In genomic region chr4:42282081-42282901, GRCh38 we compare ENCODE assay signal across 8 cellular contexts.
DNase-seq lines count a peak whose midpoint lies in the region; ATAC-seq and TF ChIP-seq lines count a peak whose summit lies in the region.

No MANE protein-coding gene starts in this region.

- H3K4me3 ChIP-seq in AG04450 (ENCODE audit: low read depth, low read length) (no peak overlapping the region), GM06990 (replicated peaks; ENCODE audit: low read depth, low read length) (no peak overlapping the region; the same call in 1 of the 2 replicates), Karpas-422 (ENCODE audit: low read length) (no peak overlapping the region), PC-3 (ENCODE audit: low read length) (peak overlapping the region; percentile 14; the same call in 1 of the 2 replicates), suprapubic skin (no peak overlapping the region)

- H3K9me2 ChIP-seq in Karpas-422 (replicated peaks; ENCODE audit: insufficient read depth, low read length): no peaks in the 10 kb centered on the region
- H3K9me2 ChIP-seq in PC-3 (replicated peaks; ENCODE audit: low read length): no peaks in the 10 kb centered on the region

- no peaks in the 10 kb centered on the region for H3K79me2 ChIP-seq in Karpas-422 (ENCODE audit: low read length)
- H3K79me2 ChIP-seq in PC-3 (ENCODE audit: low read length): no peaks in the 10 kb centered on the region

- intact Hi-C loops in PC-3 (cut with micrococcal nuclease): loop anchor here (1.0 to 5.0 kb wide), 5 partner anchors 20 to 238 kb away; no protein-coding TSS in a partner anchor

- peak; percentile 29 for DNase-seq in AG04450 (ENCODE audit: low read depth, low spot score)
- peak; percentile 40 for DNase-seq in GM06990 (ENCODE audit: extremely low read depth, insufficient read length)
- peak; percentile 18 for DNase-seq in HCEC 1CT
- peak; percentile 91 for DNase-seq in Karpas-422
- peak; percentile 89 for DNase-seq in PC-3
- DNase-seq in cerebellar cortex (ENCODE audit: low spot score): peak; percentile 82
- peak; percentile 95 for DNase-seq in left kidney (ENCODE audit: low read depth, low spot score)
- no peak for DNase-seq in suprapubic skin (ENCODE audit: low spot score in 2 of 2)

- no TSS peak for BruUV-seq in PC-3 (replicated peaks; lab: Mats Ljungman, UMichigan)

- no peak for TF ChIP-seq EP300 in suprapubic skin (IDR thresholded peaks at IDR 0.05)

- H3K36me3 ChIP-seq in GM06990 (ENCODE audit: control insufficient read depth, insufficient read depth, low read length) (no peaks in the 10 kb centered on the region), Karpas-422 (ENCODE audit: insufficient read depth, low read length) (no peaks in the 10 kb centered on the region), PC-3 (ENCODE audit: low read depth, low read length) (no peaks in the 10 kb centered on the region), suprapubic skin (no peaks in the 10 kb centered on the region)

- no peaks in the 10 kb centered on the region for H3F3A ChIP-seq in PC-3 (ENCODE audit: low read length, unreplicated experiment)

- H4K20me1 ChIP-seq in Karpas-422 (ENCODE audit: insufficient read depth, low read depth, low read length) (no peaks in the 10 kb centered on the region), PC-3 (ENCODE audit: low read length) (no peaks in the 10 kb centered on the region)

- H3K27me3 ChIP-seq in AG04450 (ENCODE audit: control insufficient read depth, insufficient read depth, low read length) (no peaks in the 10 kb centered on the region), GM06990 (replicated peaks; ENCODE audit: control insufficient read depth, insufficient read depth, low read length) (no peaks in the 10 kb centered on the region), Karpas-422 (ENCODE audit: low read length) (0 out of 2 replicates have a peak, but pooled peaks cover 3% of the 10 kb centered on the region), PC-3 (ENCODE audit: low read length) (no peaks in the 10 kb centered on the region), suprapubic skin (no peaks in the 10 kb centered on the region)

- peak; percentile 69 for TF ChIP-seq CTCF in AG04450 (IDR thresholded peaks at IDR 0.05; ENCODE audit: low read depth, low read length)
- peak; percentile 64 for TF ChIP-seq CTCF in GM06990 (IDR thresholded peaks at IDR 0.05; ENCODE audit: insufficient read depth, low read length, poor library complexity, severe bottlenecking)
- peak; percentile 84 for TF ChIP-seq CTCF in PC-3 (conservative IDR thresholded peaks at IDR 0.05; ENCODE audit: low read depth, low read length)
- TF ChIP-seq CTCF in suprapubic skin (IDR thresholded peaks at IDR 0.05): peak; percentile 35 to 53

- H3K27ac ChIP-seq in AG04450 (ENCODE audit: low read depth, low read length) (no peak overlapping the region), Karpas-422 (ENCODE audit: low read length) (no peak overlapping the region), PC-3 (ENCODE audit: low read length) (no peak overlapping the region), suprapubic skin (no peak overlapping the region)

- POLR2A ChIA-PET in AG04450 (lab: Yijun Ruan, JAX) (no interaction called here), PC-3 (lab: Charles Lee; ENCODE audit: unreplicated experiment) (no interaction called here)

- H3K4me1 ChIP-seq in Karpas-422 (ENCODE audit: low read length): peaks cover 16% of the 10 kb centered on the region
- H3K4me1 ChIP-seq in PC-3 (ENCODE audit: insufficient read depth, low read length): peaks cover 20% of the 10 kb centered on the region
- peaks cover 6% of the 10 kb centered on the region for H3K4me1 ChIP-seq in suprapubic skin

- H2AFZ ChIP-seq in Karpas-422 (ENCODE audit: low read length) (no peak overlapping the region), PC-3 (ENCODE audit: low read length) (peak overlapping the region; percentile 66)

- peak; percentile 85 for ATAC-seq in PC-3

- WGBS in suprapubic skin: 25% methylated on average over 12 of the region's 12 CpGs

- H3K9ac ChIP-seq in Karpas-422 (ENCODE audit: low read length) (no peak overlapping the region), PC-3 (ENCODE audit: low read length) (no peak overlapping the region)

- CTCF ChIA-PET in AG04450 (lab: Charles Lee): interaction anchor here (0.5 to 6.8 kb wide), 18 partner anchors 10 to 1349 kb away, joined by 3 to 89 read pairs (median 4); no protein-coding TSS in a partner anchor
- CTCF ChIA-PET in PC-3 (lab: Charles Lee): interaction anchor here (0.6 to 1.3 kb wide), 5 partner anchors 36 to 718 kb away, joined by 3 to 5 read pairs (median 4); no protein-coding TSS in a partner anchor

- TF ChIP-seq POLR2A in suprapubic skin (IDR thresholded peaks at IDR 0.05): no peak

- H3K4me2 ChIP-seq in Karpas-422 (ENCODE audit: low read depth, low read length, poor library complexity, severe bottlenecking) (peak overlapping the region; percentile 22), PC-3 (ENCODE audit: low read length) (peak overlapping the region; percentile 66)

- H3K9me3 ChIP-seq in AG04450 (ENCODE audit: control insufficient read depth, insufficient read depth, low read length) (no peaks in the 10 kb centered on the region), Karpas-422 (ENCODE audit: low read length) (no peaks in the 10 kb centered on the region), PC-3 (ENCODE audit: low read length) (no peaks in the 10 kb centered on the region), suprapubic skin (no peaks in the 10 kb centered on the region)

Comparison
In these comparisons a context has a peak if more than half of its experiments do, and no peak if none do; other contexts are left out.
1. DNase-seq: peak in AG04450 (single experiment), GM06990 (single experiment), HCEC 1CT (single experiment), Karpas-422 (single experiment), PC-3 (single experiment), cerebellar cortex (single experiment) and left kidney (single experiment); none in suprapubic skin (0 of 2).
2. Peak in every context shown above with its lines, with median percentiles within 50 percentile points of each other: CTCF ChIP-seq.